Comparison of ENCODE assay signal across 8 cellular contexts in genomic region chr9:72203205-72203803, GRCh38. TPM values are rescaled to one million over a fixed set of nuclear protein-coding genes. Genes with fewer than 3 reads are reported as not detected.
DNase-seq lines count a peak whose midpoint lies in the region; ATAC-seq and TF ChIP-seq lines count a peak whose summit lies in the region.

No MANE protein-coding gene starts in this region.

- no peak for TF ChIP-seq POLR2A in Peyer's patch (IDR thresholded peaks at IDR 0.05)

- H3K27ac ChIP-seq in heart right ventricle (no peak overlapping the region), left lung (no peak overlapping the region), Peyer's patch (no peak overlapping the region)

- H3K9me3 ChIP-seq in heart right ventricle (no peaks in the 10 kb centered on the region), left lung (no peaks in the 10 kb centered on the region), Peyer's patch (no peaks in the 10 kb centered on the region)

- no peaks in the 10 kb centered on the region for H3K4me1 ChIP-seq in heart right ventricle
- H3K4me1 ChIP-seq in left lung: no peaks in the 10 kb centered on the region
- no peaks in the 10 kb centered on the region for H3K4me1 ChIP-seq in Peyer's patch

- no peak overlapping the region for H3K4me3 Mint-ChIP-seq in activated naive CD8-positive, alpha-beta T cell treated with anti-CD3 and anti-CD28 coated beads, Interleukin-2, amount 50 U/mL, for 24 hours

- H3K4me3 ChIP-seq in heart right ventricle (no peak overlapping the region), H7 (ENCODE audit: insufficient read depth, low read depth, low read length) (no peak overlapping the region), LNCaP clone FGC (ENCODE audit: low read depth, low read length) (no peak overlapping the region), left lung (no peak overlapping the region), Peyer's patch (no peak overlapping the region)

- 71 to 80% methylated on average over 3 of the region's 3 CpGs for WGBS in heart right ventricle, 2 donors

- intact Hi-C loops in heart right ventricle (cut with DNase I) (no loop called here), left ventricle myocardium superior (cut with micrococcal nuclease) (no loop called here), left lung (cut with DNase I) (no loop called here)

- no peak overlapping the region for H3K27ac Mint-ChIP-seq in activated naive CD8-positive, alpha-beta T cell treated with anti-CD3 and anti-CD28 coated beads, Interleukin-2, amount 50 U/mL, for 24 hours

- DNase-seq in heart right ventricle (peak in 1 of 2 donors; percentile 4), left ventricle myocardium superior (no peak), H7 (peak; percentile 63), LNCaP clone FGC (ENCODE audit: low read depth) (peak; percentile 13), left lung (no peak), Peyer's patch (no peak)
- DNase-seq in activated naive CD8-positive, alpha-beta T cell treated with anti-CD3 and anti-CD28 coated beads, Interleukin-2, amount 50 U/mL, for 24 hours: no peak
- no peak for DNase-seq in activated effector memory CD4-positive, alpha-beta T cell treated with Interleukin-2 at 50 U/mL for 16 hours

- no peaks in the 10 kb centered on the region for H3K36me3 Mint-ChIP-seq in activated naive CD8-positive, alpha-beta T cell treated with anti-CD3 and anti-CD28 coated beads, Interleukin-2, amount 50 U/mL, for 24 hours (ENCODE audit: low read depth)

- H3K27me3 Mint-ChIP-seq in activated naive CD8-positive, alpha-beta T cell treated with anti-CD3 and anti-CD28 coated beads, Interleukin-2, amount 50 U/mL, for 24 hours: peaks cover 5% of the 10 kb centered on the region

- ATAC-seq in heart right ventricle (no peak), left ventricle myocardium superior (no peak), left lung (peak; percentile 84)
- peak; percentile 59 for ATAC-seq in activated naive CD8-positive, alpha-beta T cell treated with anti-CD3 and anti-CD28 coated beads, Interleukin-2, amount 50 U/mL, for 24 hours

- H3K36me3 ChIP-seq in heart right ventricle (no peaks in the 10 kb centered on the region), H7 (replicated peaks; ENCODE audit: control insufficient read depth, insufficient read depth, low read length) (no peaks in the 10 kb centered on the region), left lung (no peaks in the 10 kb centered on the region), Peyer's patch (peaks cover 0 to 23% (median 0%) of the 10 kb centered on the region in 3 donors)

- TF ChIP-seq CTCF in heart right ventricle (IDR thresholded peaks at IDR 0.05): peak in 6 of 9 donors; percentile 22 to 52 (median 24)
- peak; percentile 80 for TF ChIP-seq CTCF in LNCaP clone FGC (IDR thresholded peaks at IDR 0.05; ENCODE audit: control insufficient read depth, extremely low read depth, insufficient read depth)
- TF ChIP-seq CTCF in left lung (IDR thresholded peaks at IDR 0.05): peak; percentile 11 to 44
- TF ChIP-seq CTCF in Peyer's patch (IDR thresholded peaks at IDR 0.05): peak in 3 of 6 experiments; percentile 54 to 64 (median 61)

- H3K4me1 Mint-ChIP-seq in activated naive CD8-positive, alpha-beta T cell treated with anti-CD3 and anti-CD28 coated beads, Interleukin-2, amount 50 U/mL, for 24 hours: no peaks in the 10 kb centered on the region

- no peaks in the 10 kb centered on the region for H3K9me3 Mint-ChIP-seq in activated naive CD8-positive, alpha-beta T cell treated with anti-CD3 and anti-CD28 coated beads, Interleukin-2, amount 50 U/mL, for 24 hours

- H3K27me3 ChIP-seq in heart right ventricle (peaks cover 0 to 4% (median 0%) of the 10 kb centered on the region in 7 donors), H7 (ENCODE audit: control insufficient read depth, insufficient read depth, low read length) (no peaks in the 10 kb centered on the region), left lung (no peaks in the 10 kb centered on the region), Peyer's patch (no peaks in the 10 kb centered on the region)

RNA-seq across cellular contexts. Expression of gene GDA, which starts 54.1 kb away (rescaled TPM):
- 1 to 10 TPM in 2 of 10 donors, under 1 TPM in 6, not detected in 2; 0.11 to 5.5 (median 0.39) TPM for total RNA-seq in heart right ventricle
- under 1 TPM in 1 of 2 donors, not detected in 1; 0.15 TPM for polyA plus RNA-seq in heart right ventricle
- 2.0 TPM for total RNA-seq in left ventricle myocardium superior
- 3.1 and 3.3 TPM in 2 replicates for total RNA-seq in H7 (2014; rRNA removed; shearing (Covaris generic))
- total RNA-seq in left lung: under 1 TPM in 1 of 2 donors, not detected in 1; 0.08 TPM
- 100 to 1,000 TPM in 3 of 4 donors, 10 to 100 TPM in 1; 14.0 to 291 (median 273) TPM for total RNA-seq in Peyer's patch

Comparison
In these comparisons a context has a peak if more than half of its experiments do, and no peak if none do; other contexts are left out.
1. ATAC-seq: peak in activated naive CD8-positive, alpha-beta T cell treated with anti-CD3 and anti-CD28 coated beads, Interleukin-2, amount 50 U/mL, for 24 hours (single experiment) and left lung (single experiment); none in heart right ventricle (0 of 8) and left ventricle myocardium superior (single experiment).
2. DNase-seq: peak in H7 (single experiment) and LNCaP clone FGC (single experiment); none in left ventricle myocardium superior (single experiment), activated naive CD8-positive, alpha-beta T cell treated with anti-CD3 and anti-CD28 coated beads, Interleukin-2, amount 50 U/mL, for 24 hours (single experiment), left lung (0 of 2), Peyer's patch (0 of 3) and activated effector memory CD4-positive, alpha-beta T cell treated with Interleukin-2 at 50 U/mL for 16 hours (single experiment).